Comparison of ENCODE assay signal across 9 cellular contexts in genomic region chr6:27893059-27893835, GRCh38. TPM values are rescaled to one million over a fixed set of nuclear protein-coding genes. Genes with fewer than 3 reads are reported as not detected.
DNase-seq lines count a peak whose midpoint lies in the region; ATAC-seq and TF ChIP-seq lines count a peak whose summit lies in the region.
"Had no signal": no experiment of that assay in that cellular context is flagged by ENCODE, and none has a peak within 500 bp of the region (broad histone marks: within the 10 kb centered on the region; RNA-seq: fewer than 3 reads in every experiment).

No MANE protein-coding gene starts in this region.

- peaks cover 8% of the 10 kb centered on the region for H3K36me3 Mint-ChIP-seq in WTC11

- H3K9me3 Mint-ChIP-seq in WTC11 = no peaks in the 10 kb centered on the region

- no peak for TF ChIP-seq CTCF in WTC11 (IDR thresholded peaks at IDR 0.05)

- no peaks in the 10 kb centered on the region; the same call in 1 of the 2 replicates for H3K27me3 Mint-ChIP-seq in WTC11 (ENCODE audit: low read depth)

- peak overlapping the region; percentile 99 for H3K27ac Mint-ChIP-seq in WTC11

- CTCF ChIA-PET in WTC11 (lab: Charles Lee) = interaction anchor here (0.9 to 2.2 kb wide), 4 partner anchors 19 to 27 kb away, joined by 3 to 6 read pairs (median 4); a partner anchor contains a TSS

- H3K4me1 Mint-ChIP-seq in WTC11 = peaks cover 42% of the 10 kb centered on the region

- ATAC-seq in GM18909 (IDR thresholded peaks at IDR 0.05; ENCODE audit: poor library complexity, unreplicated experiment) = peak; percentile 56
- ATAC-seq in HG03159 (IDR thresholded peaks at IDR 0.05; ENCODE audit: unreplicated experiment) = peak; percentile 41
- ATAC-seq in WTC11 = peak; percentile 46

- no peak overlapping the region for H3K4me3 Mint-ChIP-seq in WTC11

- DNase-seq in AG08396 (ENCODE audit: low spot score) (peak; percentile 87), NCI-H2227 treated with DMSO at 0.1 percent for 48 hours (lab: John Stamatoyannopoulos, UW) (peak; percentile 97), WTC11 (ENCODE audit: low spot score) (peak; percentile 91), cerebellar cortex (ENCODE audit: low spot score) (peak; percentile 95), kidney glomerular epithelial cell (lab: John Stamatoyannopoulos, UW) (peak; percentile 99)
- peak; percentile 51 to 59 for DNase-seq in stimulated activated CD4-positive, alpha-beta T cell treated with anti-CD3 and anti-CD28 coated beads, Interleukin-1b, Interleukin-23, amount 100 ng/mL, for 1 hour (ENCODE audit: low read depth in 2 of 2)

- POLR2A ChIA-PET in WTC11 (lab: Charles Lee) = interaction anchor here (0.6 to 6.6 kb wide), 67 partner anchors 9 to 1876 kb away, joined by 3 to 817 read pairs (median 5); partner anchors contain the start of genes ZKSCAN8, ZSCAN26 and ZSCAN31

TF ChIP-seq in WTC11, 78 proteins besides CTCF, POLR2A, EP300 and RAD21 (continues in another document):
- no peak for TF ChIP-seq CREM (CRISPR knock-in tag; IDR thresholded peaks at IDR 0.05)
- peak; percentile 49; the same call in 1 of the 2 replicates for TF ChIP-seq TEAD1 (CRISPR knock-in tag; IDR thresholded peaks at IDR 0.05)
- TF ChIP-seq SP1 (CRISPR knock-in tag; conservative IDR thresholded peaks at IDR 0.05) = peak; percentile 43; the same call in 1 of the 2 replicates
- TF ChIP-seq, protein P1, sequence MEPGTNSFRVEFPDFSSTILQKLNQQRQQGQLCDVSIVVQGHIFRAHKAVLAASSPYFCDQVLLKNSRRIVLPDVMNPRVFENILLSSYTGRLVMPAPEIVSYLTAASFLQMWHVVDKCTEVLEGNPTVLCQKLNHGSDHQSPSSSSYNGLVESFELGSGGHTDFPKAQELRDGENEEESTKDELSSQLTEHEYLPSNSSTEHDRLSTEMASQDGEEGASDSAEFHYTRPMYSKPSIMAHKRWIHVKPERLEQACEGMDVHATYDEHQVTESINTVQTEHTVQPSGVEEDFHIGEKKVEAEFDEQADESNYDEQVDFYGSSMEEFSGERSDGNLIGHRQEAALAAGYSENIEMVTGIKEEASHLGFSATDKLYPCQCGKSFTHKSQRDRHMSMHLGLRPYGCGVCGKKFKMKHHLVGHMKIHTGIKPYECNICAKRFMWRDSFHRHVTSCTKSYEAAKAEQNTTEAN (CRISPR knock-in tag; IDR thresholded peaks at IDR 0.05) = no peak
- TF ChIP-seq, protein P2, sequence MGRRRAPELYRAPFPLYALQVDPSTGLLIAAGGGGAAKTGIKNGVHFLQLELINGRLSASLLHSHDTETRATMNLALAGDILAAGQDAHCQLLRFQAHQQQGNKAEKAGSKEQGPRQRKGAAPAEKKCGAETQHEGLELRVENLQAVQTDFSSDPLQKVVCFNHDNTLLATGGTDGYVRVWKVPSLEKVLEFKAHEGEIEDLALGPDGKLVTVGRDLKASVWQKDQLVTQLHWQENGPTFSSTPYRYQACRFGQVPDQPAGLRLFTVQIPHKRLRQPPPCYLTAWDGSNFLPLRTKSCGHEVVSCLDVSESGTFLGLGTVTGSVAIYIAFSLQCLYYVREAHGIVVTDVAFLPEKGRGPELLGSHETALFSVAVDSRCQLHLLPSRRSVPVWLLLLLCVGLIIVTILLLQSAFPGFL (CRISPR knock-in tag; IDR thresholded peaks at IDR 0.05; ENCODE audit: borderline replicate concordance) = 0 out of 2 replicates have a peak, but pooled peaks have one; percentile 60
- no peak for TF ChIP-seq MLX (CRISPR knock-in tag; IDR thresholded peaks at IDR 0.05)
- TF ChIP-seq ZNF512 (CRISPR knock-in tag; IDR thresholded peaks at IDR 0.05; ENCODE audit: borderline replicate concordance) = no peak
- TF ChIP-seq, protein P3, sequence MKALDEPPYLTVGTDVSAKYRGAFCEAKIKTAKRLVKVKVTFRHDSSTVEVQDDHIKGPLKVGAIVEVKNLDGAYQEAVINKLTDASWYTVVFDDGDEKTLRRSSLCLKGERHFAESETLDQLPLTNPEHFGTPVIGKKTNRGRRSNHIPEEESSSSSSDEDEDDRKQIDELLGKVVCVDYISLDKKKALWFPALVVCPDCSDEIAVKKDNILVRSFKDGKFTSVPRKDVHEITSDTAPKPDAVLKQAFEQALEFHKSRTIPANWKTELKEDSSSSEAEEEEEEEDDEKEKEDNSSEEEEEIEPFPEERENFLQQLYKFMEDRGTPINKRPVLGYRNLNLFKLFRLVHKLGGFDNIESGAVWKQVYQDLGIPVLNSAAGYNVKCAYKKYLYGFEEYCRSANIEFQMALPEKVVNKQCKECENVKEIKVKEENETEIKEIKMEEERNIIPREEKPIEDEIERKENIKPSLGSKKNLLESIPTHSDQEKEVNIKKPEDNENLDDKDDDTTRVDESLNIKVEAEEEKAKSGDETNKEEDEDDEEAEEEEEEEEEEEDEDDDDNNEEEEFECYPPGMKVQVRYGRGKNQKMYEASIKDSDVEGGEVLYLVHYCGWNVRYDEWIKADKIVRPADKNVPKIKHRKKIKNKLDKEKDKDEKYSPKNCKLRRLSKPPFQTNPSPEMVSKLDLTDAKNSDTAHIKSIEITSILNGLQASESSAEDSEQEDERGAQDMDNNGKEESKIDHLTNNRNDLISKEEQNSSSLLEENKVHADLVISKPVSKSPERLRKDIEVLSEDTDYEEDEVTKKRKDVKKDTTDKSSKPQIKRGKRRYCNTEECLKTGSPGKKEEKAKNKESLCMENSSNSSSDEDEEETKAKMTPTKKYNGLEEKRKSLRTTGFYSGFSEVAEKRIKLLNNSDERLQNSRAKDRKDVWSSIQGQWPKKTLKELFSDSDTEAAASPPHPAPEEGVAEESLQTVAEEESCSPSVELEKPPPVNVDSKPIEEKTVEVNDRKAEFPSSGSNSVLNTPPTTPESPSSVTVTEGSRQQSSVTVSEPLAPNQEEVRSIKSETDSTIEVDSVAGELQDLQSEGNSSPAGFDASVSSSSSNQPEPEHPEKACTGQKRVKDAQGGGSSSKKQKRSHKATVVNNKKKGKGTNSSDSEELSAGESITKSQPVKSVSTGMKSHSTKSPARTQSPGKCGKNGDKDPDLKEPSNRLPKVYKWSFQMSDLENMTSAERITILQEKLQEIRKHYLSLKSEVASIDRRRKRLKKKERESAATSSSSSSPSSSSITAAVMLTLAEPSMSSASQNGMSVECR (CRISPR knock-in tag; IDR thresholded peaks at IDR 0.05; ENCODE audit: borderline replicate concordance) = peak; percentile 95
- TF ChIP-seq E2F4 (CRISPR knock-in tag; IDR thresholded peaks at IDR 0.05; ENCODE audit: borderline replicate concordance, low read depth) = peak; percentile 56
- peak; percentile 82 for TF ChIP-seq ZNF671 (CRISPR knock-in tag; IDR thresholded peaks at IDR 0.05)
- TF ChIP-seq JUN (CRISPR knock-in tag; IDR thresholded peaks at IDR 0.05) = no peak; the same call in 1 of the 2 replicates
- no peak for TF ChIP-seq ATF1 (CRISPR knock-in tag; IDR thresholded peaks at IDR 0.05)
- TF ChIP-seq FOXP1 (CRISPR knock-in tag; IDR thresholded peaks at IDR 0.05; ENCODE audit: borderline replicate concordance) = peak; percentile 77
- no peak for TF ChIP-seq ZNF121 (CRISPR knock-in tag; IDR thresholded peaks at IDR 0.05)
- peak; percentile 38 for TF ChIP-seq FOXK1 (CRISPR knock-in tag; IDR thresholded peaks at IDR 0.05)
- 0 out of 2 replicates have a peak, but pooled peaks have one; percentile 17 for TF ChIP-seq SMAD3 (CRISPR knock-in tag; IDR thresholded peaks at IDR 0.05; ENCODE audit: borderline replicate concordance)
- TF ChIP-seq, protein P4, sequence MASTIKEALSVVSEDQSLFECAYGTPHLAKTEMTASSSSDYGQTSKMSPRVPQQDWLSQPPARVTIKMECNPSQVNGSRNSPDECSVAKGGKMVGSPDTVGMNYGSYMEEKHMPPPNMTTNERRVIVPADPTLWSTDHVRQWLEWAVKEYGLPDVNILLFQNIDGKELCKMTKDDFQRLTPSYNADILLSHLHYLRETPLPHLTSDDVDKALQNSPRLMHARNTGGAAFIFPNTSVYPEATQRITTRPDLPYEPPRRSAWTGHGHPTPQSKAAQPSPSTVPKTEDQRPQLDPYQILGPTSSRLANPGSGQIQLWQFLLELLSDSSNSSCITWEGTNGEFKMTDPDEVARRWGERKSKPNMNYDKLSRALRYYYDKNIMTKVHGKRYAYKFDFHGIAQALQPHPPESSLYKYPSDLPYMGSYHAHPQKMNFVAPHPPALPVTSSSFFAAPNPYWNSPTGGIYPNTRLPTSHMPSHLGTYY (CRISPR knock-in tag; IDR thresholded peaks at IDR 0.05) = 0 out of 2 replicates have a peak, but pooled peaks have one; percentile 79
- TF ChIP-seq JAZF1 (CRISPR knock-in tag; IDR thresholded peaks at IDR 0.05) = 0 out of 2 replicates have a peak, but pooled peaks have one; percentile 34
- TF ChIP-seq CREB1 (CRISPR knock-in tag; IDR thresholded peaks at IDR 0.05) = 0 out of 2 replicates have a peak, but pooled peaks have one; percentile 44
- no peak for TF ChIP-seq MXD4 (CRISPR knock-in tag; IDR thresholded peaks at IDR 0.05; ENCODE audit: borderline replicate concordance)
- TF ChIP-seq KAT7 (CRISPR knock-in tag; IDR thresholded peaks at IDR 0.05; ENCODE audit: borderline replicate concordance) = no peak; the same call in 1 of the 2 replicates

RNA-seq across cellular contexts. Expression of gene OR2B2, which starts 18.9 kb away (rescaled TPM):
- not detected in 3 replicates for total RNA-seq in WTC11 (2021)
- total RNA-seq: HT1080 had no signal

Comparison
In these comparisons a context has a peak if more than half of its experiments do, and no peak if none do; other contexts are left out.
1. Peak in every context shown above with its lines: DNase-seq and ATAC-seq.